ENCODE assay signal across 1 cellular context in genomic region chr19:47456721-47457478, GRCh38.
A peak's percentile ranks its signal among the peaks of the same experiment; 100 is the strongest.
TF ChIP-seq lines count a peak whose summit lies in the region.

No MANE protein-coding gene starts in this region.

TF ChIP-seq in endothelial cell of umbilical vein, 7 proteins besides CTCF, POLR2A, EP300 and RAD21:
- TF ChIP-seq, protein P1, sequence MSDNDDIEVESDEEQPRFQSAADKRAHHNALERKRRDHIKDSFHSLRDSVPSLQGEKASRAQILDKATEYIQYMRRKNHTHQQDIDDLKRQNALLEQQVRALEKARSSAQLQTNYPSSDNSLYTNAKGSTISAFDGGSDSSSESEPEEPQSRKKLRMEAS (IDR thresholded peaks at IDR 0.05; ENCODE audit: insufficient read depth, insufficient read length), result no peak
- TF ChIP-seq EZH2 (IDR thresholded peaks at IDR 0.05; ENCODE audit: borderline replicate concordance, low read depth, low read length, severe bottlenecking), result peak; percentile 43
